ENCODE assay signal across 1 cellular context in the genomic region with DNA sequence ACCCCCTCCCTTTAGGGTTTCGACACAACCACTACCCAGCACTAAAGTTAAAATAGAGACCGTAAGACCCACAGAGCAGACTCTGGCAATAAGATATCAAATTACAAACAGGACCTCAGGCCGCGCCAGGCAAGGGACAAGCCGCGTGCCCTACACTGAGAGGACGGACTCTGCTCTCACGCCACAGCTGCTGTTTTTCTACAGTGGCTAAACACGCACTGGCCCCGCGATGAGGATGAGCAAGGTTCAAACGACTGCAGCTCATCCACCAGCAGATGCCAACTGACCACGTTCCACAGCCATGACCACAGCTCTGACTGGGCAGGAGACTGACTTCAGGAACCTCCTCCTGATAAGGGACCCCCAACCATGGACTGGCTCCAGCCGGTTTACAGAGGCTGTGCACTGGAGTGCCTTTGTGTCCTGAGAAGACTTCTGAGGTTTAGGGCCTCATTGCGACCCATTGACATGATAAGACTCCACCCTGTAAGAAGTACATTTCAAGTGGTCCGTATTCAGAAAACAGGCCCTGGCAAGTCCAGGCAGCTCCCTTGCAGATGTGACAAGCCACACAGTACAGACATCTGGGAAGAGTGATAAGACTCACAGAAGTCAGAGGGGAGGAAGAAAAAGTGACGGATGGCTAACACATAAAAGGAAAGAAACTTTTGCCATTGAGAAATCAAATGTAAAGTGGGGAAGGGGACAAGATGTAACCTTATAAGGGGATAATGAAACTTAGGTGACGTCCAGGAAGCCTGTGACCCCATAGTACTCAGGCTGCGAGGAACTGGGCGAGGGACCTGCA.
A peak's percentile ranks its signal among the peaks of the same experiment; 100 is the strongest.
TF ChIP-seq lines count a peak whose summit lies in the region.

No MANE protein-coding gene starts in this region.

TF ChIP-seq in HepG2, 621 proteins besides CTCF, POLR2A, EP300 and RAD21 (continued from another document and continues in another):
- TF ChIP-seq SIN3B (IDR thresholded peaks at IDR 0.05; ENCODE audit: low read length) (no peak), RORA (CRISPR knock-in tag; IDR thresholded peaks at IDR 0.05) (no peak), NR2C2 (CRISPR knock-in tag; IDR thresholded peaks at IDR 0.05; ENCODE audit: borderline replicate concordance) (no peak), ZKSCAN8 (CRISPR knock-in tag; IDR thresholded peaks at IDR 0.05; ENCODE audit: borderline replicate concordance) (peak; percentile 63; the same call in 1 of the 2 replicates), CCAR2 (optimal IDR thresholded peaks at IDR 0.05; ENCODE audit: low read depth, low read length) (no peak), BRD4 (CRISPR knock-in tag; IDR thresholded peaks at IDR 0.05) (peak; percentile 56; the same call in 1 of the 2 replicates), FOXO1 (CRISPR knock-in tag; IDR thresholded peaks at IDR 0.05) (peak; percentile 94), CHD4 (IDR thresholded peaks at IDR 0.05; ENCODE audit: borderline replicate concordance, low read length) (peak; percentile 25; the same call in 1 of the 2 replicates), ZNF343 (CRISPR knock-in tag; IDR thresholded peaks at IDR 0.05) (no peak), MTF1 (CRISPR knock-in tag; IDR thresholded peaks at IDR 0.05) (no peak), ZNF776 (CRISPR knock-in tag; IDR thresholded peaks at IDR 0.05) (no peak), LCORL (IDR thresholded peaks at IDR 0.05) (no peak), LCORL (CRISPR knock-in tag; IDR thresholded peaks at IDR 0.05) (peak; percentile 89), ETV6 (CRISPR knock-in tag; conservative IDR thresholded peaks at IDR 0.05) (no peak), ZBTB20 (CRISPR knock-in tag; IDR thresholded peaks at IDR 0.05; ENCODE audit: borderline replicate concordance, low read depth) (peak; percentile 60; the same call in 1 of the 2 replicates), MATR3 (CRISPR knock-in tag; IDR thresholded peaks at IDR 0.05) (no peak), KLF16 (CRISPR knock-in tag; IDR thresholded peaks at IDR 0.05) (peak in 1 of 2 experiments; percentile 76; a peak in 1 of 4 replicates), NONO (IDR thresholded peaks at IDR 0.05) (no peak), NONO (CRISPR knock-in tag; conservative IDR thresholded peaks at IDR 0.05) (peak; percentile 83), ZMYM3 (CRISPR knock-in tag; IDR thresholded peaks at IDR 0.05) (peak; percentile 94), ZNF513 (CRISPR knock-in tag; conservative IDR thresholded peaks at IDR 0.05) (no peak), NR2F2 (IDR thresholded peaks at IDR 0.05; ENCODE audit: borderline replicate concordance, low read depth) (no peak), KLF12 (CRISPR knock-in tag; IDR thresholded peaks at IDR 0.05; ENCODE audit: borderline replicate concordance) (no peak; the same call in 1 of the 2 replicates), NFE2L1 (CRISPR knock-in tag; IDR thresholded peaks at IDR 0.05; ENCODE audit: borderline replicate concordance) (no peak), ATF3 (CRISPR knock-in tag; IDR thresholded peaks at IDR 0.05) (no peak), AHDC1 (CRISPR knock-in tag; IDR thresholded peaks at IDR 0.05; ENCODE audit: borderline replicate concordance) (peak; percentile 91), ZNF570 (CRISPR knock-in tag; IDR thresholded peaks at IDR 0.05; ENCODE audit: borderline replicate concordance) (no peak), ZNF850 (CRISPR knock-in tag; conservative IDR thresholded peaks at IDR 0.05) (no peak), IKZF5 (CRISPR knock-in tag; IDR thresholded peaks at IDR 0.05) (peak; percentile 86; the same call in 1 of the 2 replicates), RFX1 (IDR thresholded peaks at IDR 0.05) (no peak), CBFB (CRISPR knock-in tag; IDR thresholded peaks at IDR 0.05) (0 out of 2 replicates have a peak, but pooled peaks have one; percentile 33), HIC2 (CRISPR knock-in tag; IDR thresholded peaks at IDR 0.05; ENCODE audit: low read depth) (peak; percentile 97), GATAD2A (CRISPR knock-in tag; IDR thresholded peaks at IDR 0.05) (peak; percentile 95), ZNF546 (CRISPR knock-in tag; conservative IDR thresholded peaks at IDR 0.05) (0 out of 2 replicates have a peak, but pooled peaks have one; percentile 74), ZNF761 (CRISPR knock-in tag; conservative IDR thresholded peaks at IDR 0.05) (peak; percentile 88; the same call in 1 of the 2 replicates), MNT (IDR thresholded peaks at IDR 0.05) (peak; percentile 20; the same call in 1 of the 2 replicates), NR2F6 (IDR thresholded peaks at IDR 0.05) (no peak), NR2F6 (CRISPR knock-in tag; IDR thresholded peaks at IDR 0.05) (peak; percentile 65), SP5 (CRISPR knock-in tag; IDR thresholded peaks at IDR 0.05; ENCODE audit: borderline replicate concordance, low read depth) (no peak; the same call in 1 of the 2 replicates), KMT2B (CRISPR knock-in tag; IDR thresholded peaks at IDR 0.05) (0 out of 2 replicates have a peak, but pooled peaks have one; percentile 41), SP4 (CRISPR knock-in tag; IDR thresholded peaks at IDR 0.05) (no peak), CREB1 (IDR thresholded peaks at IDR 0.05) (no peak), CREB1 (CRISPR knock-in tag; IDR thresholded peaks at IDR 0.05) (no peak), BATF2 (CRISPR knock-in tag; IDR thresholded peaks at IDR 0.05) (no peak), ZNF652 (CRISPR knock-in tag; IDR thresholded peaks at IDR 0.05; ENCODE audit: borderline replicate concordance, low read depth) (peak; percentile 25; the same call in 1 of the 2 replicates), ZUFSP (CRISPR knock-in tag; IDR thresholded peaks at IDR 0.05; ENCODE audit: borderline replicate concordance) (no peak)
- TF ChIP-seq, protein P1, sequence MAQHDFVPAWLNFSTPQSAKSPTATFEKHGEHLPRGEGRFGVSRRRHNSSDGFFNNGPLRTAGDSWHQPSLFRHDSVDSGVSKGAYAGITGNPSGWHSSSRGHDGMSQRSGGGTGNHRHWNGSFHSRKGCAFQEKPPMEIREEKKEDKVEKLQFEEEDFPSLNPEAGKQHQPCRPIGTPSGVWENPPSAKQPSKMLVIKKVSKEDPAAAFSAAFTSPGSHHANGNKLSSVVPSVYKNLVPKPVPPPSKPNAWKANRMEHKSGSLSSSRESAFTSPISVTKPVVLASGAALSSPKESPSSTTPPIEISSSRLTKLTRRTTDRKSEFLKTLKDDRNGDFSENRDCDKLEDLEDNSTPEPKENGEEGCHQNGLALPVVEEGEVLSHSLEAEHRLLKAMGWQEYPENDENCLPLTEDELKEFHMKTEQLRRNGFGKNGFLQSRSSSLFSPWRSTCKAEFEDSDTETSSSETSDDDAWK (CRISPR knock-in tag; IDR thresholded peaks at IDR 0.05) = no peak
